In genomic region chr6:82040405-82041221, GRCh38 we compare ENCODE assay signal across 9 cellular contexts.
DNase-seq lines count a peak whose midpoint lies in the region; ATAC-seq and TF ChIP-seq lines count a peak whose summit lies in the region.
"Had no signal": no experiment of that assay in that cellular context is flagged by ENCODE, and none has a peak within 500 bp of the region (broad histone marks: within the 10 kb centered on the region; RNA-seq: fewer than 3 reads in every experiment).

No MANE protein-coding gene starts in this region.

- peak; percentile 65 for TF ChIP-seq CTCF in HL-60 (IDR thresholded peaks at IDR 0.05; ENCODE audit: insufficient read depth, low read length)
- peak; percentile 93 for TF ChIP-seq CTCF in epithelial cell of proximal tubule (conservative IDR thresholded peaks at IDR 0.05; ENCODE audit: low read depth, low read length)

- ATAC-seq in GM21447 (IDR thresholded peaks at IDR 0.05; ENCODE audit: unreplicated experiment) (peak; percentile 80), naive B cell (ENCODE audit: low read depth in 2 of 2) (peak in 1 of 2 donors; percentile 35)

- no peak overlapping the region for H3K4me3 Mint-ChIP-seq in naive B cell
- H3K4me3 Mint-ChIP-seq in activated T-cell treated with anti-CD3 and anti-CD28 coated beads, Interleukin-2, amount 50 U/mL, for 24 hours, result no peak overlapping the region
- H3K4me3 Mint-ChIP-seq: central memory CD8-positive, alpha-beta T cell had no signal

- no peaks in the 10 kb centered on the region for H3K36me3 Mint-ChIP-seq in naive B cell
- H3K36me3 Mint-ChIP-seq in activated T-cell treated with anti-CD3 and anti-CD28 coated beads, Interleukin-2, amount 50 U/mL, for 24 hours (ENCODE audit: low read depth), result no peaks in the 10 kb centered on the region

- H3K27ac Mint-ChIP-seq in naive B cell, result peak overlapping the region in 1 of 6 donors; percentile 50
- no peak overlapping the region for H3K27ac Mint-ChIP-seq in activated T-cell treated with anti-CD3 and anti-CD28 coated beads, Interleukin-2, amount 50 U/mL, for 24 hours

- H3K27me3 ChIP-seq in HL-60 (ENCODE audit: insufficient read depth, poor library complexity, severe bottlenecking), result no peaks in the 10 kb centered on the region

- peak; percentile 49 for DNase-seq in NCI-H345 (lab: John Stamatoyannopoulos, UW)
- DNase-seq in NCI-H345 treated with DMSO at 0.1 percent for 48 hours (lab: John Stamatoyannopoulos, UW; ENCODE audit: unreplicated experiment), result no peak
- peak in 1 of 2 experiments; percentile 44 for DNase-seq in HL-60 (ENCODE audit: low read depth in 1 of 2, low spot score in 1 of 2)
- peak; percentile 45 for DNase-seq in RKO (ENCODE audit: low spot score)
- no peak for DNase-seq in epithelial cell of proximal tubule (ENCODE audit: low read depth)
- DNase-seq in naive B cell, result peak; percentile 9
- DNase-seq in activated T-cell treated with anti-CD3 and anti-CD28 coated beads, Interleukin-2, amount 50 U/mL, for 24 hours, result no peak

- H3K27me3 Mint-ChIP-seq in naive B cell, result peaks cover 0 to 5% (median 0%) of the 10 kb centered on the region in 3 donors
- H3K27me3 Mint-ChIP-seq in activated T-cell treated with anti-CD3 and anti-CD28 coated beads, Interleukin-2, amount 50 U/mL, for 24 hours, result no peaks in the 10 kb centered on the region
- H3K27me3 Mint-ChIP-seq: central memory CD8-positive, alpha-beta T cell had no signal

- H3K4me1 Mint-ChIP-seq in naive B cell, result no peaks in the 10 kb centered on the region
- no peaks in the 10 kb centered on the region for H3K4me1 Mint-ChIP-seq in activated T-cell treated with anti-CD3 and anti-CD28 coated beads, Interleukin-2, amount 50 U/mL, for 24 hours (ENCODE audit: low read depth)
- H3K4me1 Mint-ChIP-seq: central memory CD8-positive, alpha-beta T cell had no signal

- no peaks in the 10 kb centered on the region for H3K9me3 Mint-ChIP-seq in naive B cell
- H3K9me3 Mint-ChIP-seq in activated T-cell treated with anti-CD3 and anti-CD28 coated beads, Interleukin-2, amount 50 U/mL, for 24 hours, result no peaks in the 10 kb centered on the region
- H3K9me3 Mint-ChIP-seq: central memory CD8-positive, alpha-beta T cell had no signal

- no peak overlapping the region for H3K27ac ChIP-seq in HL-60 (replicated peaks)

- H3K4me3 ChIP-seq in HL-60 (replicated peaks; ENCODE audit: insufficient read depth, low read length), result no peak overlapping the region
- no peak overlapping the region for H3K4me3 ChIP-seq in epithelial cell of proximal tubule (ENCODE audit: low read depth, low read length)

Comparison
In these comparisons a context has a peak if more than half of its experiments do, and no peak if none do; other contexts are left out.
1. DNase-seq: peak in NCI-H345 (single experiment), RKO (single experiment) and naive B cell (single experiment); none in NCI-H345 treated with DMSO at 0.1 percent for 48 hours (single experiment), epithelial cell of proximal tubule (single experiment) and activated T-cell treated with anti-CD3 and anti-CD28 coated beads, Interleukin-2, amount 50 U/mL, for 24 hours (single experiment).